ENCODE assay signal across 31 cellular contexts in the genomic region with DNA sequence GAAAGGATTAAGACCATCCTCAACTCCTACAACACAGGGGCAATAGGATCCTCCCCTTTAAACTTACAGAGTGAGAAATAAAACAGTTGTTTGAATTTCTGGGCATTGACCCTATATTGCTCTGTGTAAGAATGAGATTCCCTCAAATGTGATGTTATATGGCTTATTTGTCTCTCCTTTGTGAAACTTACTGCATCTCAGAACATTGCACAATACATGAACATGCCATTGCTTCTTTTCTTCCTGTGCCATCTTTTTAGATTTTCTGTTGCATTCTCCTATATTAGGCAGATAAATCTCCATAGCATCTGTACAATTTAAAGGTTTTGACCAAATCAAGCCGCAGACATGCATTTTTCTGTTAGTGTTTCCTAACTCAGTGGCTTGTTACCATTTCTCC.
"Had no signal": no experiment of that assay in that cellular context is flagged by ENCODE, and none has a peak within 500 bp of the region (broad histone marks: within the 10 kb centered on the region; RNA-seq: fewer than 3 reads in every experiment).

No MANE protein-coding gene starts in this region.

- DNase-seq: activated CD4-positive, alpha-beta memory T cell treated with anti-CD3 and anti-CD28 coated beads for 36 hours; activated CD4-positive, alpha-beta T cell treated with anti-CD3 and anti-CD28 coated beads for 36 hours; activated CD4-positive, alpha-beta T cell treated with anti-CD3 and anti-CD28 coated beads, Interleukin-2, amount 10 ng/mL, durations not matched to agents 24 days and 14 days; activated CD4-positive, CD25-positive, alpha-beta regulatory T cell; activated CD4-positive, CD25-positive, alpha-beta regulatory T cell treated with anti-CD3 and anti-CD28 coated beads, Interleukin-2, amount 50 U/mL, for 72 hours; activated CD8-positive, alpha-beta memory T cell treated with anti-CD3 and anti-CD28 coated beads, Interleukin-2, amount 10 ng/mL, durations not matched to agents 7 days and 5 days; activated CD8-positive, alpha-beta memory T cell treated with anti-CD3 and anti-CD28 coated beads, Interleukin-2, amount 50 U/mL, for 4 hours; activated CD8-positive, alpha-beta T cell treated with anti-CD3 and anti-CD28 coated beads, Interleukin-2, amount 10 ng/mL, durations not matched to agents 7 days and 5 days; activated effector memory CD4-positive, alpha-beta T cell treated with anti-CD3 and anti-CD28 coated beads, Interleukin-2, amount 50 U/mL, for 16 hours; activated naive CD4-positive, alpha-beta T cell treated with anti-CD3 and anti-CD28 coated beads for 36 hours; activated naive CD8-positive, alpha-beta T cell treated with anti-CD3 and anti-CD28 coated beads for 36 hours; activated naive CD8-positive, alpha-beta T cell treated with anti-CD3 and anti-CD28 coated beads, Interleukin-2, amount 50 U/mL, for 24 hours; activated T-cell treated with anti-CD3 and anti-CD28 coated beads, Interleukin-2, amount 50 U/mL, for 1 hour; activated T-cell treated with anti-CD3 and anti-CD28 coated beads, Interleukin-2, amount 50 U/mL, for 48 hours; adrenal gland; aorta; cortex of kidney; dermis blood vessel endothelial cell; effector CD4-positive, alpha-beta T cell; effector memory CD8-positive, alpha-beta T cell; foreskin keratinocyte; gastrocnemius medialis; glutamatergic neuron; heart left ventricle; T-helper 2 cell had no signal

- ATAC-seq: activated CD4-positive, alpha-beta T cell treated with anti-CD3 and anti-CD28 coated beads for 36 hours; activated CD8-positive, alpha-beta memory T cell treated with anti-CD3 and anti-CD28 coated beads, Interleukin-2, amount 10 ng/mL, durations not matched to agents 7 days and 5 days; activated CD8-positive, alpha-beta T cell treated with anti-CD3 and anti-CD28 coated beads, Interleukin-2, amount 10 ng/mL, durations not matched to agents 7 days and 5 days; activated naive CD8-positive, alpha-beta T cell treated with anti-CD3 and anti-CD28 coated beads, Interleukin-2, amount 50 U/mL, for 24 hours; body of pancreas; effector memory CD8-positive, alpha-beta T cell; gastrocnemius medialis had no signal

- H3K4me1 Mint-ChIP-seq: activated CD4-positive, alpha-beta T cell treated with anti-CD3 and anti-CD28 coated beads for 36 hours; activated CD4-positive, alpha-beta T cell treated with anti-CD3 and anti-CD28 coated beads, Interleukin-2, amount 10 ng/mL, durations not matched to agents 24 days and 14 days; activated CD8-positive, alpha-beta memory T cell treated with anti-CD3 and anti-CD28 coated beads, Interleukin-2, amount 10 ng/mL, durations not matched to agents 7 days and 5 days; activated naive CD4-positive, alpha-beta T cell treated with anti-CD3 and anti-CD28 coated beads, Interleukin-2, amount 50 U/mL, for 24 hours; activated naive CD8-positive, alpha-beta T cell treated with anti-CD3 and anti-CD28 coated beads for 36 hours had no signal

- H3K27ac ChIP-seq: adrenal gland, body of pancreas, foreskin keratinocyte, gastrocnemius medialis had no signal

- H3K27me3 ChIP-seq: adrenal gland, body of pancreas, esophagus muscularis mucosa, foreskin keratinocyte, gastrocnemius medialis, heart left ventricle had no signal

- H3K9me3 ChIP-seq: adrenal gland, body of pancreas, esophagus muscularis mucosa, gastrocnemius medialis, heart left ventricle had no signal

- H3K27me3 Mint-ChIP-seq: activated CD4-positive, alpha-beta T cell treated with anti-CD3 and anti-CD28 coated beads for 36 hours; activated CD8-positive, alpha-beta memory T cell treated with anti-CD3 and anti-CD28 coated beads, Interleukin-2, amount 10 ng/mL, durations not matched to agents 7 days and 5 days; activated naive CD8-positive, alpha-beta T cell treated with anti-CD3 and anti-CD28 coated beads for 36 hours; activated naive CD8-positive, alpha-beta T cell treated with anti-CD3 and anti-CD28 coated beads, Interleukin-2, amount 50 U/mL, for 24 hours; effector memory CD8-positive, alpha-beta T cell had no signal

- H3K9me3 Mint-ChIP-seq: activated CD4-positive, alpha-beta memory T cell treated with anti-CD3 and anti-CD28 coated beads for 36 hours; activated CD4-positive, alpha-beta T cell treated with anti-CD3 and anti-CD28 coated beads, Interleukin-2, amount 10 ng/mL, durations not matched to agents 24 days and 14 days; activated naive CD4-positive, alpha-beta T cell treated with anti-CD3 and anti-CD28 coated beads, Interleukin-2, amount 50 U/mL, for 24 hours; activated naive CD8-positive, alpha-beta T cell treated with anti-CD3 and anti-CD28 coated beads for 36 hours; activated naive CD8-positive, alpha-beta T cell treated with anti-CD3 and anti-CD28 coated beads, Interleukin-2, amount 50 U/mL, for 24 hours; activated T-helper 1 cell treated with anti-CD3 and anti-CD28 coated beads, Interleukin-12 subunit alpha, Interleukin-12 subunit beta, Interleukin-2, Interleukin-4 antibody, amounts not matched to agents 30 ng/mL and 10 ng/mL and 1 ng/mL, durations not matched to agents 14 hours and 24 hours and 36 hours; activated T-helper 2 cell treated with anti-CD3 and anti-CD28 coated beads, Interferon-gamma antibody, Interleukin-2, Interleukin-4, amounts not matched to agents 10 μg/mL and 5 μg/mL and 100 μg/mL, durations not matched to agents 14 hours and 24 hours and 36 hours had no signal

- H3K4me3 ChIP-seq: adrenal gland, body of pancreas, gastrocnemius medialis, heart left ventricle had no signal

- H3K36me3 ChIP-seq: adrenal gland, esophagus muscularis mucosa, gastrocnemius medialis, heart left ventricle had no signal

- H3K27ac Mint-ChIP-seq: activated CD4-positive, alpha-beta memory T cell treated with anti-CD3 and anti-CD28 coated beads for 36 hours; activated CD4-positive, alpha-beta T cell treated with anti-CD3 and anti-CD28 coated beads for 36 hours; activated CD4-positive, alpha-beta T cell treated with anti-CD3 and anti-CD28 coated beads, Interleukin-2, amount 10 ng/mL, durations not matched to agents 24 days and 14 days; activated CD8-positive, alpha-beta memory T cell treated with anti-CD3 and anti-CD28 coated beads, Interleukin-2, amount 10 ng/mL, durations not matched to agents 7 days and 5 days; activated CD8-positive, alpha-beta T cell treated with anti-CD3 and anti-CD28 coated beads, Interleukin-2, amount 10 ng/mL, durations not matched to agents 7 days and 5 days; activated naive CD4-positive, alpha-beta T cell treated with anti-CD3 and anti-CD28 coated beads for 36 hours; activated naive CD4-positive, alpha-beta T cell treated with anti-CD3 and anti-CD28 coated beads, Interleukin-2, amount 50 U/mL, for 24 hours; activated naive CD8-positive, alpha-beta T cell treated with anti-CD3 and anti-CD28 coated beads for 36 hours; activated naive CD8-positive, alpha-beta T cell treated with anti-CD3 and anti-CD28 coated beads, Interleukin-2, amount 50 U/mL, for 24 hours; activated T-helper 1 cell treated with anti-CD3 and anti-CD28 coated beads, Interleukin-12 subunit alpha, Interleukin-12 subunit beta, Interleukin-2, Interleukin-4 antibody, amounts not matched to agents 30 ng/mL and 10 ng/mL and 1 ng/mL, durations not matched to agents 14 hours and 24 hours and 36 hours; activated T-helper 2 cell treated with anti-CD3 and anti-CD28 coated beads, Interferon-gamma antibody, Interleukin-2, Interleukin-4, amounts not matched to agents 10 μg/mL and 5 μg/mL and 100 μg/mL, durations not matched to agents 14 hours and 24 hours and 36 hours; effector memory CD8-positive, alpha-beta T cell had no signal

- H3K36me3 Mint-ChIP-seq: activated CD4-positive, alpha-beta memory T cell treated with anti-CD3 and anti-CD28 coated beads for 36 hours; activated CD8-positive, alpha-beta memory T cell treated with anti-CD3 and anti-CD28 coated beads, Interleukin-2, amount 10 ng/mL, durations not matched to agents 7 days and 5 days; activated naive CD4-positive, alpha-beta T cell treated with anti-CD3 and anti-CD28 coated beads, Interleukin-2, amount 50 U/mL, for 24 hours; activated naive CD8-positive, alpha-beta T cell treated with anti-CD3 and anti-CD28 coated beads for 36 hours had no signal

- H3K4me1 ChIP-seq: adrenal gland, body of pancreas, foreskin keratinocyte, gastrocnemius medialis, heart left ventricle had no signal

- H3K4me3 Mint-ChIP-seq: activated CD4-positive, alpha-beta memory T cell treated with anti-CD3 and anti-CD28 coated beads for 36 hours; activated CD4-positive, alpha-beta T cell treated with anti-CD3 and anti-CD28 coated beads for 36 hours; activated CD4-positive, alpha-beta T cell treated with anti-CD3 and anti-CD28 coated beads, Interleukin-2, amount 10 ng/mL, durations not matched to agents 24 days and 14 days; activated CD8-positive, alpha-beta memory T cell treated with anti-CD3 and anti-CD28 coated beads, Interleukin-2, amount 10 ng/mL, durations not matched to agents 7 days and 5 days; activated CD8-positive, alpha-beta T cell treated with anti-CD3 and anti-CD28 coated beads, Interleukin-2, amount 10 ng/mL, durations not matched to agents 7 days and 5 days; activated naive CD4-positive, alpha-beta T cell treated with anti-CD3 and anti-CD28 coated beads for 36 hours; activated naive CD4-positive, alpha-beta T cell treated with anti-CD3 and anti-CD28 coated beads, Interleukin-2, amount 50 U/mL, for 24 hours; activated naive CD8-positive, alpha-beta T cell treated with anti-CD3 and anti-CD28 coated beads for 36 hours; activated naive CD8-positive, alpha-beta T cell treated with anti-CD3 and anti-CD28 coated beads, Interleukin-2, amount 50 U/mL, for 24 hours; activated T-helper 1 cell treated with anti-CD3 and anti-CD28 coated beads, Interleukin-12 subunit alpha, Interleukin-12 subunit beta, Interleukin-2, Interleukin-4 antibody, amounts not matched to agents 30 ng/mL and 10 ng/mL and 1 ng/mL, durations not matched to agents 14 hours and 24 hours and 36 hours; effector memory CD8-positive, alpha-beta T cell had no signal

- FAIRE-seq: colon had no signal
